In the genomic region with DNA sequence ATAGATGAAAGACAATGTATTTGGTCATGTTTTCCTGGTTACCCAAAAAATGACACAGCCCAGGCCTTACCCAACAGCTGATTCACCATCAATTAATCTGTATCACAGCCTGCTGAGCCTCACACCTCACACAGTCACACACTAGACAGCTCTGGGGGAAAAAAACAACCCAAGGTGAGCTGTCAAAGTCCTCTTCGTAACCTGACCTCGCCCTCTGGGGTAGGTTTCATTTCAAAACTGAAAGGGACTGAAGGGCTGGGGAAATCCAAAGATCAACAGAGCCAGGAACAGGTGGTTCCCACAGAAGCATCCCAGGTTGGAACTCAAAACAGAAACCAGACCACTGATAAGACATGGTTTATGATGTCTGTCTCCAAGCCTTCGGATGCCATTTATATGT, we compare ENCODE assay signal across 7 cellular contexts. TPM values are rescaled to one million over a fixed set of nuclear protein-coding genes. Genes with fewer than 3 reads are reported as not detected.
DNase-seq lines count a peak whose midpoint lies in the region; ATAC-seq, FAIRE-seq and TF ChIP-seq lines count a peak whose summit lies in the region.

No MANE protein-coding gene starts in this region.

- peak; percentile 80 for ATAC-seq in HG03558 (IDR thresholded peaks at IDR 0.05; ENCODE audit: extremely low read depth, unreplicated experiment)
- ATAC-seq in HepG2: peak; percentile 90

- H4K20me1 ChIP-seq in HepG2 (ENCODE audit: insufficient read depth, low read length): no peaks in the 10 kb centered on the region

- H3K9ac ChIP-seq in HepG2 (ENCODE audit: insufficient read depth, low read depth, low read length): 0 out of 2 replicates have a peak overlapping the region, but pooled peaks have one; percentile 21

- in situ Hi-C loops in HepG2 (cut with HindIII; ENCODE audit: extremely low pct_ligation_motif_present, low pct_unique_long_range_greater_than_20kb): loop anchor here (5.0 kb wide), 1 partner anchor 152 kb away; a partner anchor contains a TSS

- CTCF ChIA-PET in HepG2 (lab: Yijun Ruan, JAX; ENCODE audit: low intra/inter-chr PET ratio, low total read pairs): interaction anchor here (0.9 to 3.3 kb wide), 2 partner anchors 73 to 157 kb away, joined by 3 to 22 read pairs; no protein-coding TSS in a partner anchor

- no TSS peak for BruUV-seq in HepG2 (replicated peaks; lab: Mats Ljungman, UMichigan)

- TF ChIP-seq EP300 in HepG2 (IDR thresholded peaks at IDR 0.05; ENCODE audit: low read depth in 2 of 2, low read length in 2 of 2): no peak
- TF ChIP-seq EP300 in HepG2 (CRISPR knock-in tag; IDR thresholded peaks at IDR 0.05; ENCODE audit: borderline replicate concordance): no peak

- peaks cover 36% of the 10 kb centered on the region for H3K4me1 ChIP-seq in HepG2 (ENCODE audit: insufficient read depth, low read length)

- TF ChIP-seq POLR2A in HepG2 (IDR thresholded peaks at IDR 0.05; ENCODE audit: insufficient read depth in 1 of 2, low read depth in 2 of 2, low read length in 2 of 2): no peak

- peak overlapping the region; percentile 59 for H3K4me2 ChIP-seq in HepG2 (ENCODE audit: low read depth, low read length)

- no peaks in the 10 kb centered on the region for H3K27me3 ChIP-seq in HepG2 (ENCODE audit: control insufficient read depth in 1 of 2, insufficient read depth in 2 of 2, low read length in 2 of 2)

- peaks cover 66% of the 10 kb centered on the region for H3K36me3 Mint-ChIP-seq in activated T-cell treated with anti-CD3 and anti-CD28 coated beads, Interleukin-2, amount 50 U/mL, for 24 hours (ENCODE audit: low read depth)

- peaks cover 51% of the 10 kb centered on the region for H3K4me1 Mint-ChIP-seq in activated T-cell treated with anti-CD3 and anti-CD28 coated beads, Interleukin-2, amount 50 U/mL, for 24 hours (ENCODE audit: low read depth)

- H3K9me3 Mint-ChIP-seq in activated T-cell treated with anti-CD3 and anti-CD28 coated beads, Interleukin-2, amount 50 U/mL, for 24 hours: no peaks in the 10 kb centered on the region

- 32% methylated on average over 3 of the region's 3 CpGs for WGBS in HepG2 (ENCODE audit: low lambda C conversion rate)

- no peak overlapping the region; a peak in 1 of 6 replicates for H3K4me3 ChIP-seq in HepG2 (replicated peaks in 1 of 3; ENCODE audit: insufficient read depth in 1 of 3, low read depth in 2 of 3, low read length in 3 of 3)

- TF ChIP-seq CTCF in GM20000 (IDR thresholded peaks at IDR 0.05; ENCODE audit: extremely low read depth, missing control alignments): no peak
- no peak for TF ChIP-seq CTCF in HepG2 (CRISPR knock-in tag; IDR thresholded peaks at IDR 0.05)

- DNase-seq in GM20000 (ENCODE audit: low spot score): peak; percentile 68
- peak; percentile 64 for DNase-seq in activated T-cell treated with anti-CD3 and anti-CD28 coated beads, Interleukin-2, amount 50 U/mL, for 24 hours
- DNase-seq in HepG2 (ENCODE audit: low spot score): peak; percentile 88
- peak; percentile 78 for DNase-seq in stimulated activated naive CD4-positive, alpha-beta T cell treated with Interleukin-2 at 50 U/mL for 16 hours (lab: John Stamatoyannopoulos, UW)
- DNase-seq in NCI-H187 treated with DMSO at 0.1 percent for 48 hours (lab: John Stamatoyannopoulos, UW): no peak
- DNase-seq in NCI-H1105 treated with DMSO at 0.1 percent for 48 hours (lab: John Stamatoyannopoulos, UW): no peak

- no peaks in the 10 kb centered on the region for H3K9me3 ChIP-seq in HepG2 (ENCODE audit: low read length)

- H3K27me3 Mint-ChIP-seq in activated T-cell treated with anti-CD3 and anti-CD28 coated beads, Interleukin-2, amount 50 U/mL, for 24 hours: no peaks in the 10 kb centered on the region

- intact Hi-C loops in HepG2 (cut with micrococcal nuclease; ENCODE audit: unreplicated experiment): loop anchor here (1.0 to 5.0 kb wide), 2 partner anchors 73 to 155 kb away; no protein-coding TSS in a partner anchor

- no peak for TF ChIP-seq RAD21 in HepG2 (CRISPR knock-in tag; IDR thresholded peaks at IDR 0.05)

- peak overlapping the region; percentile 0 for H3K4me3 Mint-ChIP-seq in activated T-cell treated with anti-CD3 and anti-CD28 coated beads, Interleukin-2, amount 50 U/mL, for 24 hours

- H3K27ac ChIP-seq in HepG2 (ENCODE audit: extremely low read length, insufficient read depth, low read length): peak overlapping the region; percentile 40

- FAIRE-seq in HepG2 (lab: Jason Lieb, UNC): peak; percentile 93

- peaks cover 16 to 51% of the 10 kb centered on the region in 2 experiments for H3K36me3 ChIP-seq in HepG2 (replicated peaks in 1 of 2; ENCODE audit: control insufficient read depth in 1 of 2, insufficient read depth in 2 of 2, low read length in 2 of 2)

- peak overlapping the region; percentile 93 for H3K27ac Mint-ChIP-seq in activated T-cell treated with anti-CD3 and anti-CD28 coated beads, Interleukin-2, amount 50 U/mL, for 24 hours

- H2AFZ ChIP-seq in HepG2 (ENCODE audit: low read length): no peak overlapping the region

- peaks cover 11% of the 10 kb centered on the region for H3K79me2 ChIP-seq in HepG2 (ENCODE audit: insufficient read depth, low read length)

- POLR2A ChIA-PET in HepG2 (lab: Yijun Ruan, JAX): interaction anchor here (0.7 to 24.7 kb wide), 10 partner anchors 9 to 155 kb away, joined by 3 to 282 read pairs (median 5); a partner anchor contains a TSS

TF ChIP-seq in HepG2, 621 proteins besides CTCF, POLR2A, EP300 and RAD21 (continues in another document):
- TF ChIP-seq ZSCAN9 (CRISPR knock-in tag; IDR thresholded peaks at IDR 0.05; ENCODE audit: borderline replicate concordance) (no peak), HDAC6 (IDR thresholded peaks at IDR 0.05; ENCODE audit: low read depth, low read length) (no peak), ZNF136 (CRISPR knock-in tag; IDR thresholded peaks at IDR 0.05; ENCODE audit: low read depth) (no peak), SIX1 (CRISPR knock-in tag; IDR thresholded peaks at IDR 0.05; ENCODE audit: borderline replicate concordance) (peak; percentile 95), SIX4 (CRISPR knock-in tag; IDR thresholded peaks at IDR 0.05) (peak; percentile 93), ZFP36 (IDR thresholded peaks at IDR 0.05; ENCODE audit: borderline replicate concordance, low read depth, low read length, partially characterized antibody) (no peak)
- TF ChIP-seq, protein P1, sequence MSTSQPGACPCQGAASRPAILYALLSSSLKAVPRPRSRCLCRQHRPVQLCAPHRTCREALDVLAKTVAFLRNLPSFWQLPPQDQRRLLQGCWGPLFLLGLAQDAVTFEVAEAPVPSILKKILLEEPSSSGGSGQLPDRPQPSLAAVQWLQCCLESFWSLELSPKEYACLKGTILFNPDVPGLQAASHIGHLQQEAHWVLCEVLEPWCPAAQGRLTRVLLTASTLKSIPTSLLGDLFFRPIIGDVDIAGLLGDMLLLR (CRISPR knock-in tag; IDR thresholded peaks at IDR 0.05): no peak
- TF ChIP-seq, protein P2, sequence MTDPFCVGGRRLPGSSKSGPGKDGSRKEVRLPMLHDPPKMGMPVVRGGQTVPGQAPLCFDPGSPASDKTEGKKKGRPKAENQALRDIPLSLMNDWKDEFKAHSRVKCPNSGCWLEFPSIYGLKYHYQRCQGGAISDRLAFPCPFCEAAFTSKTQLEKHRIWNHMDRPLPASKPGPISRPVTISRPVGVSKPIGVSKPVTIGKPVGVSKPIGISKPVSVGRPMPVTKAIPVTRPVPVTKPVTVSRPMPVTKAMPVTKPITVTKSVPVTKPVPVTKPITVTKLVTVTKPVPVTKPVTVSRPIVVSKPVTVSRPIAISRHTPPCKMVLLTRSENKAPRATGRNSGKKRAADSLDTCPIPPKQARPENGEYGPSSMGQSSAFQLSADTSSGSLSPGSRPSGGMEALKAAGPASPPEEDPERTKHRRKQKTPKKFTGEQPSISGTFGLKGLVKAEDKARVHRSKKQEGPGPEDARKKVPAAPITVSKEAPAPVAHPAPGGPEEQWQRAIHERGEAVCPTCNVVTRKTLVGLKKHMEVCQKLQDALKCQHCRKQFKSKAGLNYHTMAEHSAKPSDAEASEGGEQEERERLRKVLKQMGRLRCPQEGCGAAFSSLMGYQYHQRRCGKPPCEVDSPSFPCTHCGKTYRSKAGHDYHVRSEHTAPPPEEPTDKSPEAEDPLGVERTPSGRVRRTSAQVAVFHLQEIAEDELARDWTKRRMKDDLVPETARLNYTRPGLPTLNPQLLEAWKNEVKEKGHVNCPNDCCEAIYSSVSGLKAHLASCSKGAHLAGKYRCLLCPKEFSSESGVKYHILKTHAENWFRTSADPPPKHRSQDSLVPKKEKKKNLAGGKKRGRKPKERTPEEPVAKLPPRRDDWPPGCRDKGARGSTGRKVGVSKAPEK (CRISPR knock-in tag; IDR thresholded peaks at IDR 0.05; ENCODE audit: borderline replicate concordance): no peak

RNA-seq across cellular contexts. Expression of a gene that starts 18.2 kb away (rescaled TPM):
- 32.0 and 104 TPM in 2 replicates for total RNA-seq in HepG2 (2016; rRNA removed; fragmentation: Illumina TruSeq; extraction: Trizol)
- total RNA-seq in HepG2 (2016; cell fraction: cytosol; rRNA removed; fragmentation: Illumina TruSeq; extraction: Trizol; ENCODE audit: low read depth): 39.6 and 40.9 TPM in 2 replicates
- 30.2 and 107 TPM in 2 replicates for total RNA-seq in HepG2 (2016; cell fraction: insoluble cytoplasmic fraction; rRNA removed; fragmentation: Illumina TruSeq; extraction: Trizol)
- total RNA-seq in HepG2 (2016; cell fraction: membrane; rRNA removed; fragmentation: Illumina TruSeq; extraction: Trizol): 84.5 and 86.5 TPM in 2 replicates
- total RNA-seq in HepG2 (2016; cell fraction: nucleus; rRNA removed; fragmentation: Illumina TruSeq; extraction: Trizol): 54.5 and 55.6 TPM in 2 replicates
- 137 and 144 TPM in 2 replicates for polyA plus RNA-seq in HepG2 (2011; rRNA removed)
- polyA plus RNA-seq in HepG2 (2011; cell fraction: cytosol; rRNA removed): 140 and 145 TPM in 2 replicates
- polyA plus RNA-seq in HepG2 (2011; cell fraction: nucleus; rRNA removed): 80.5 and 83.2 TPM in 2 replicates
- polyA plus RNA-seq in HepG2 (2012): 391 and 423 TPM in 2 replicates
- 248 and 249 TPM in 2 replicates for polyA plus RNA-seq in HepG2 (2016; cell fraction: cytosol; fragmentation: Illumina TruSeq; extraction: Trizol; ENCODE audit: low read depth)
- 461 and 517 TPM in 2 replicates for polyA plus RNA-seq in HepG2 (2016; cell fraction: insoluble cytoplasmic fraction; fragmentation: Illumina TruSeq; extraction: Trizol; ENCODE audit: low read depth)
- polyA plus RNA-seq in HepG2 (2016; cell fraction: membrane; fragmentation: Illumina TruSeq; extraction: Trizol; ENCODE audit: low read depth): 274 and 290 TPM in 2 replicates
- 271 and 294 TPM in 2 replicates for polyA plus RNA-seq in HepG2 (2016; cell fraction: nucleus; fragmentation: Illumina TruSeq; extraction: Trizol; ENCODE audit: insufficient read depth, low read depth)
- polyA minus RNA-seq in HepG2 (2011; rRNA and poly(A)+ RNA removed; ENCODE audit: low replicate concordance): 74.9 and 159 TPM in 2 replicates
- polyA minus RNA-seq in HepG2 (2011; cell fraction: cytosol; rRNA and poly(A)+ RNA removed): 114 and 126 TPM in 2 replicates
- polyA minus RNA-seq in HepG2 (2011; cell fraction: nucleus; rRNA and poly(A)+ RNA removed): 41.5 and 41.8 TPM in 2 replicates

Comparison
In these comparisons a context has a peak if more than half of its experiments do, and no peak if none do; other contexts are left out.
1. DNase-seq: peak in GM20000 (single experiment), activated T-cell treated with anti-CD3 and anti-CD28 coated beads, Interleukin-2, amount 50 U/mL, for 24 hours (single experiment), HepG2 (single experiment) and stimulated activated naive CD4-positive, alpha-beta T cell treated with Interleukin-2 at 50 U/mL for 16 hours (single experiment); none in NCI-H187 treated with DMSO at 0.1 percent for 48 hours (single experiment) and NCI-H1105 treated with DMSO at 0.1 percent for 48 hours (single experiment).